ENCODE assay signal across 1 cellular context in the genomic region with DNA sequence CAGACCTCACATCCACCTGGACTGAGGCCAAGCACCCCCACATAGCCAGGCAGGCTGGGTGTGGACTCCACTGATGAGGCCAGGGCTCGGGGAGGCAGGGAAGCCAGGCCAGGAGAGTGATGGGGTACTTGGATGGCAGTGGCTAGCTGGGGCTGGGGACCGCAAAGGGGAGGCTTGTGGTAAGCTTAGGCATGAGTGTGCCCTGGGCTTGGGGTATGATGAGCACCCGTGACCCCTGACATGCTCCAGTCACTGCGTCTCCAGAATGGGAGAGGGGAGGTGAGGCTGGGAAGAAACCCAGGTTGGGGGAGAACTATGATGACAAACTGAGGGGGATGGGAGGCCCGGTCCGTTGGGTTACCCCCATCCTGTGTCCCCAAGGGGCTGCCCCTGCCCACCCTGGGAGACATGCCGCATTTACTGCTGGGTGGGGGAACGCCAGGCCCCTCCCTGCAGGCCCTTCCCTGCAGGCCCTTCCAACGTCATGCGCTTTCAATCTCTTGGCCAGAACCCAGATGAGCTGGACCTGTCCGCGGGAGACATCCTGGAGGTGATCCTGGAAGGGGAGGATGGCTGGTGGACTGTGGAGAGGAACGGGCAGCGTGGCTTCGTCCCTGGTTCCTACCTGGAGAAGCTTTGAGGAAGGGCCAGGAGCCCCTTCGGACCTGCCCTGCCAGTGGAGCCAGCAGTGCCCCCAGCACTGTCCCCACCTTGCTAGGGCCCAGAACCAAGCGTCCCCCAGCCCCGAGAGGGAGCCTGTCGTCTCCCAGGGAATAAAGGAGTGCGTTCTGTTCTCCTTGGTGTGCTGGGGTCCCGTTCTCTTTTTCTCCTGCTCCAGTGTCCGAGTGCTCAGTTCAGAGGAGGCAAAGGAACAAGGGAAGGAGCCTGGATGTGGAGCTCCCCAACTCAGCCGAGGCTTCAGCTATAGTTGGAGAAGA.
TF ChIP-seq lines count a peak whose summit lies in the region.

No MANE protein-coding gene starts in this region.

TF ChIP-seq in IMR-90, 13 proteins besides CTCF, POLR2A, EP300 and RAD21:
- TF ChIP-seq, protein P1, sequence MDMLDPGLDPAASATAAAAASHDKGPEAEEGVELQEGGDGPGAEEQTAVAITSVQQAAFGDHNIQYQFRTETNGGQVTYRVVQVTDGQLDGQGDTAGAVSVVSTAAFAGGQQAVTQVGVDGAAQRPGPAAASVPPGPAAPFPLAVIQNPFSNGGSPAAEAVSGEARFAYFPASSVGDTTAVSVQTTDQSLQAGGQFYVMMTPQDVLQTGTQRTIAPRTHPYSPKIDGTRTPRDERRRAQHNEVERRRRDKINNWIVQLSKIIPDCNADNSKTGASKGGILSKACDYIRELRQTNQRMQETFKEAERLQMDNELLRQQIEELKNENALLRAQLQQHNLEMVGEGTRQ (IDR thresholded peaks at IDR 0.05; ENCODE audit: low read depth, low read length), result no peak
- TF ChIP-seq SMC3 (IDR thresholded peaks at IDR 0.05; ENCODE audit: low read depth, low read length) (no peak), NFE2L2 (IDR thresholded peaks at IDR 0.05; ENCODE audit: low read depth, low read length) (no peak), RCOR1 (IDR thresholded peaks at IDR 0.05; ENCODE audit: insufficient replicate concordance, low read length) (no peak), MAFK (IDR thresholded peaks at IDR 0.05; ENCODE audit: low read depth, low read length) (no peak), CHD1 (IDR thresholded peaks at IDR 0.05; ENCODE audit: low read depth, low read length) (no peak), FOS (IDR thresholded peaks at IDR 0.05; ENCODE audit: low read depth, low read length) (no peak), BHLHE40 (IDR thresholded peaks at IDR 0.05; ENCODE audit: low read depth, low read length) (no peak), RFX5 (IDR thresholded peaks at IDR 0.05; ENCODE audit: low read depth, low read length) (no peak), MAZ (IDR thresholded peaks at IDR 0.05; ENCODE audit: borderline replicate concordance, low read depth, low read length) (no peak), CEBPB (IDR thresholded peaks at IDR 0.05; ENCODE audit: low read depth, low read length) (no peak), MXI1 (IDR thresholded peaks at IDR 0.05; ENCODE audit: borderline replicate concordance, low read depth, low read length) (no peak)
- TF ChIP-seq, protein P2, sequence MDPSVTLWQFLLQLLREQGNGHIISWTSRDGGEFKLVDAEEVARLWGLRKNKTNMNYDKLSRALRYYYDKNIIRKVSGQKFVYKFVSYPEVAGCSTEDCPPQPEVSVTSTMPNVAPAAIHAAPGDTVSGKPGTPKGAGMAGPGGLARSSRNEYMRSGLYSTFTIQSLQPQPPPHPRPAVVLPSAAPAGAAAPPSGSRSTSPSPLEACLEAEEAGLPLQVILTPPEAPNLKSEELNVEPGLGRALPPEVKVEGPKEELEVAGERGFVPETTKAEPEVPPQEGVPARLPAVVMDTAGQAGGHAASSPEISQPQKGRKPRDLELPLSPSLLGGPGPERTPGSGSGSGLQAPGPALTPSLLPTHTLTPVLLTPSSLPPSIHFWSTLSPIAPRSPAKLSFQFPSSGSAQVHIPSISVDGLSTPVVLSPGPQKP (IDR thresholded peaks at IDR 0.05; ENCODE audit: borderline replicate concordance, low read depth, low read length), result no peak
